23 cellular contexts compared by ENCODE assay signal in the genomic region with DNA sequence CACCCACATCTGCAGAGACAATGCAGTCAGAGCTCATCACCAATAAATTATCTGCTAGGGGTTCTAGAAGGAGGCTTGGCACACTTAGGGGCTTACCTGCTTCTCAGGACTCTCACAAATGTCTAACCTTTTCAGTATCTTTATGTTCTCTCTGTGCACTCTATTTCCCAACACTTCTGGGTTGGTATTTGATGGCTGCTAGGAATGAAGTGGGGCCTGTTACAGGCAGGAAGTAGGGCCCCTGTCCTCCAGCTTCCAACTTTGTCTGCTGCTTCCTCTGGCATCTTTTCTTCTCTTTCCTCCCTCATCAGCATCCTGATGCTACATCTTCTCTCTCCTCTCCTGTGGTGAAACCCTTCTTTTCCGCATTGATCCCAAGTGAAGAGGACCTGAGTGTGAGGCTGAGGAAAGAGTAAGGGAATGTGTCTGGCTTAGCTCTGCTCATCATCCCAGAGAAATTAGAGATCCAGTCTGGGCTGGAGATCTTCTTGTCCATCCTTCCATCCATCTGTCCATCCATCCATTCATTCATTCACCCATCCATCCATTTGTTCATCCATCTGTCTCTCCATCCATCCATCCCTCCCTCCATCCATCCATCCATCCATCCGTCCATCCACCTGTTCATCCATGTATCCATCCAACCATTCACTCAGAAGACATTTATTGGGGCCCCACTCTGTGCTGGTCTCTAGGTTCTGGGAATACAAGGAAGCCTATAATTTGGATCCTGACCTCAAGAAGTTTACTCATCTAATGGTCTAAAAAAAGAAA. TPM values are rescaled to one million over a fixed set of nuclear protein-coding genes. Genes with fewer than 3 reads are reported as not detected.
DNase-seq lines count a peak whose midpoint lies in the region; ATAC-seq, FAIRE-seq and TF ChIP-seq lines count a peak whose summit lies in the region.
"Had no signal": no experiment of that assay in that cellular context is flagged by ENCODE, and none has a peak within 500 bp of the region (broad histone marks: within the 10 kb centered on the region; RNA-seq: fewer than 3 reads in every experiment).

No MANE protein-coding gene starts in this region.

- H2AFZ ChIP-seq in astrocyte (ENCODE audit: low read depth, low read length): no peak overlapping the region
- H2AFZ ChIP-seq: GM23338 had no signal

- H3K4me3 ChIP-seq in astrocyte (ENCODE audit: insufficient read depth, low read depth, low read length) (no peak overlapping the region), vagina (no peak overlapping the region)
- H3K4me3 ChIP-seq: GM23338 had no signal

- intact Hi-C loops in natural killer cell (cut with micrococcal nuclease) (loop anchor here (5.0 kb wide), 1 partner anchor 72 kb away; no protein-coding TSS in a partner anchor), vagina (cut with DNase I) (loop anchor here (5.0 kb wide), 1 partner anchor 72 kb away; no protein-coding TSS in a partner anchor)

- TF ChIP-seq CTCF in natural killer cell (IDR thresholded peaks at IDR 0.05) (no peak), astrocyte (IDR thresholded peaks at IDR 0.05; ENCODE audit: insufficient read depth, low read depth, low read length) (no peak), vagina (IDR thresholded peaks at IDR 0.05) (no peak), omental fat pad (IDR thresholded peaks at IDR 0.05) (no peak)

- H3K27me3 Mint-ChIP-seq in natural killer cell (ENCODE audit: low read depth in 2 of 2): no peaks in the 10 kb centered on the region
- no peaks in the 10 kb centered on the region for H3K27me3 Mint-ChIP-seq in natural killer cell treated with Interleukin-12 subunit alpha and Interleukin-12 subunit beta and Interleukin-15 and Interleukin-18, amount 100 ng/mL, for 72 hours
- no peaks in the 10 kb centered on the region for H3K27me3 Mint-ChIP-seq in astrocyte (ENCODE audit: low read depth, unreplicated experiment)
- H3K27me3 Mint-ChIP-seq in naive thymus-derived CD8-positive, alpha-beta T cell: no peaks in the 10 kb centered on the region

- POLR2A ChIA-PET in naive thymus-derived CD8-positive, alpha-beta T cell (lab: Charles Lee): no interaction called here

- H3K4me3 Mint-ChIP-seq in natural killer cell (peak overlapping the region; percentile 35), astrocyte (ENCODE audit: unreplicated experiment) (no peak overlapping the region)
- H3K4me3 Mint-ChIP-seq in natural killer cell treated with Interleukin-12 subunit alpha and Interleukin-12 subunit beta and Interleukin-15 and Interleukin-18, amount 100 ng/mL, for 72 hours: no peak overlapping the region
- H3K4me3 Mint-ChIP-seq in naive thymus-derived CD8-positive, alpha-beta T cell: peak overlapping the region in 2 of 10 donors; percentile 29 to 42
- H3K4me3 Mint-ChIP-seq: CD8-positive, alpha-beta T cell; GM23338 had no signal

- H3K36me3 Mint-ChIP-seq in natural killer cell (no peaks in the 10 kb centered on the region), astrocyte (ENCODE audit: low read depth, unreplicated experiment) (no peaks in the 10 kb centered on the region)
- no peaks in the 10 kb centered on the region for H3K36me3 Mint-ChIP-seq in natural killer cell treated with Interleukin-12 subunit alpha and Interleukin-12 subunit beta and Interleukin-15 and Interleukin-18, amount 100 ng/mL, for 72 hours
- peaks cover 1 to 4% (median 3%) of the 10 kb centered on the region in 3 donors for H3K36me3 Mint-ChIP-seq in naive thymus-derived CD8-positive, alpha-beta T cell

- no peak overlapping the region for H3K4me2 ChIP-seq in astrocyte (ENCODE audit: low read length)
- H3K4me2 ChIP-seq: GM23338 had no signal

- H3K36me3 ChIP-seq in astrocyte (ENCODE audit: insufficient read depth, low read length) (no peaks in the 10 kb centered on the region), vagina (no peaks in the 10 kb centered on the region)

- H3K27me3 ChIP-seq in astrocyte (ENCODE audit: insufficient read depth, low read length): no peaks in the 10 kb centered on the region
- H3K27me3 ChIP-seq in vagina: no peaks in the 10 kb centered on the region

- no peaks in the 10 kb centered on the region for H3K9me3 ChIP-seq in astrocyte (ENCODE audit: insufficient read depth, low read depth, low read length)
- no peaks in the 10 kb centered on the region for H3K9me3 ChIP-seq in vagina

- ATAC-seq in natural killer cell (no peak), omental fat pad (ENCODE audit: low FRiP score) (no peak)
- ATAC-seq in natural killer cell treated with Interleukin-12 subunit alpha and Interleukin-12 subunit beta and Interleukin-15 and Interleukin-18, amount 100 ng/mL, for 72 hours: no peak
- ATAC-seq in naive thymus-derived CD8-positive, alpha-beta T cell: no peak
- ATAC-seq: CD8-positive, alpha-beta T cell; GM23338; left colon; right cardiac atrium had no signal

- H3K4me1 ChIP-seq in astrocyte (ENCODE audit: insufficient read depth, low read length): peaks cover 49% of the 10 kb centered on the region
- H3K4me1 ChIP-seq in vagina: peaks cover 58% of the 10 kb centered on the region

- FAIRE-seq in astrocyte (lab: Jason Lieb, UNC) (no peak), HTR-8/SVneo (lab: Jason Lieb, UNC) (no peak)

- peaks cover 17 to 26% of the 10 kb centered on the region in 2 donors for H3K4me1 Mint-ChIP-seq in natural killer cell
- H3K4me1 Mint-ChIP-seq in natural killer cell treated with Interleukin-12 subunit alpha and Interleukin-12 subunit beta and Interleukin-15 and Interleukin-18, amount 100 ng/mL, for 72 hours (ENCODE audit: low read depth in 2 of 2): peaks cover 17 to 21% of the 10 kb centered on the region in 2 donors
- H3K4me1 Mint-ChIP-seq in astrocyte (ENCODE audit: low read depth, unreplicated experiment): peaks cover 40% of the 10 kb centered on the region
- peaks cover 14 to 43% (median 39%) of the 10 kb centered on the region in 4 donors for H3K4me1 Mint-ChIP-seq in naive thymus-derived CD8-positive, alpha-beta T cell

- H3K27ac Mint-ChIP-seq in natural killer cell: no peak overlapping the region
- H3K27ac Mint-ChIP-seq in natural killer cell treated with Interleukin-12 subunit alpha and Interleukin-12 subunit beta and Interleukin-15 and Interleukin-18, amount 100 ng/mL, for 72 hours: no peak overlapping the region
- H3K27ac Mint-ChIP-seq in astrocyte (ENCODE audit: unreplicated experiment): peak overlapping the region; percentile 0
- peak overlapping the region in 6 of 10 donors; percentile 19 to 86 (median 40) for H3K27ac Mint-ChIP-seq in naive thymus-derived CD8-positive, alpha-beta T cell
- H3K27ac Mint-ChIP-seq: GM23338 had no signal

- no peak for TF ChIP-seq POLR2A in vagina (IDR thresholded peaks at IDR 0.05)

- H3K27ac ChIP-seq in astrocyte (ENCODE audit: low read depth, low read length) (no peak overlapping the region), vagina (peak overlapping the region; percentile 93)
- H3K27ac ChIP-seq: HL-60 had no signal

- DNase-seq in natural killer cell (no peak), astrocyte (ENCODE audit: low read depth) (no peak), vagina (ENCODE audit: extremely low spot score in 2 of 2) (no peak), CD1c-positive myeloid dendritic cell (ENCODE audit: extremely low spot score) (no peak), omental fat pad (ENCODE audit: low spot score) (no peak), HTR-8/SVneo (ENCODE audit: insufficient read length, low spot score) (no peak)
- no peak for DNase-seq in natural killer cell treated with Interleukin-12 subunit alpha and Interleukin-12 subunit beta and Interleukin-15 and Interleukin-18, amount 100 ng/mL, for 72 hours (ENCODE audit: low spot score)
- DNase-seq in naive thymus-derived CD8-positive, alpha-beta T cell: no peak
- DNase-seq: activated CD4-positive, alpha-beta T cell treated with anti-CD3 and anti-CD28 coated beads, Interleukin-2, amount 50 U/mL, for 4 hours; activated naive CD4-positive, alpha-beta T cell; activated T-cell treated with anti-CD3 and anti-CD28 coated beads for 4 hours; aorta; CD8-positive, alpha-beta T cell; DMS53; left colon; midbrain; NCI-H2227 treated with DMSO at 0.1 percent for 48 hours; NCI-H82; nucleus accumbens; right cardiac atrium; T-helper 1 cell had no signal

- H3K9me3 Mint-ChIP-seq in natural killer cell (no peaks in the 10 kb centered on the region), astrocyte (ENCODE audit: unreplicated experiment) (no peaks in the 10 kb centered on the region)
- no peaks in the 10 kb centered on the region for H3K9me3 Mint-ChIP-seq in natural killer cell treated with Interleukin-12 subunit alpha and Interleukin-12 subunit beta and Interleukin-15 and Interleukin-18, amount 100 ng/mL, for 72 hours
- H3K9me3 Mint-ChIP-seq in naive thymus-derived CD8-positive, alpha-beta T cell: no peaks in the 10 kb centered on the region
- H3K9me3 Mint-ChIP-seq: CD8-positive, alpha-beta T cell; GM23338 had no signal

- peaks cover 17% of the 10 kb centered on the region for H4K20me1 ChIP-seq in astrocyte (ENCODE audit: insufficient read depth, low read length)

- H3K79me2 ChIP-seq in astrocyte (ENCODE audit: insufficient read depth, low read length): peaks cover 28% of the 10 kb centered on the region

- no peak overlapping the region for H3K9ac ChIP-seq in astrocyte (ENCODE audit: low read length)

RNA-seq across cellular contexts. Expression of a gene that starts 2.9 kb away (rescaled TPM):
- total RNA-seq in natural killer cell (10 to 100 TPM; 36.9 to 48.4 (median 44.1) TPM), astrocyte (289 and 317 TPM in 2 replicates), vagina (729 TPM), omental fat pad (100 to 1,000 TPM; 258 to 670 (median 416) TPM)
- 10 to 100 TPM; 41.6 to 57.8 TPM for total RNA-seq in natural killer cell treated with Interleukin-12 subunit alpha and Interleukin-12 subunit beta and Interleukin-15 and Interleukin-18, amount 100 ng/mL, for 72 hours
- total RNA-seq in naive thymus-derived CD8-positive, alpha-beta T cell: 10 to 100 TPM; 21.8 to 22.4 TPM
- 10 to 100 TPM; 43.3 to 48.2 (median 46.1) TPM for polyA plus RNA-seq in naive thymus-derived CD8-positive, alpha-beta T cell

RNA-seq across cellular contexts. Expression of a gene that starts 29.1 kb away (rescaled TPM):
- 1 to 10 TPM; 2.5 to 3.9 (median 2.8) TPM for total RNA-seq in natural killer cell
- 1 to 10 TPM in 1 of 2 donors, under 1 TPM in 1; 0.21 to 1.2 TPM for total RNA-seq in natural killer cell treated with Interleukin-12 subunit alpha and Interleukin-12 subunit beta and Interleukin-15 and Interleukin-18, amount 100 ng/mL, for 72 hours
- total RNA-seq in astrocyte: 79.7 and 85.2 TPM in 2 replicates
- total RNA-seq in naive thymus-derived CD8-positive, alpha-beta T cell: 1 to 10 TPM; 2.1 to 3.0 TPM
- polyA plus RNA-seq in naive thymus-derived CD8-positive, alpha-beta T cell: 1 to 10 TPM in 1 of 3 donors, under 1 TPM in 2; 0.10 to 1.9 (median 0.41) TPM
- 45.9 TPM for total RNA-seq in vagina
- total RNA-seq in omental fat pad: 10 to 100 TPM; 26.0 to 84.1 (median 67.6) TPM

RNA-seq across cellular contexts. Expression of a gene that starts 40.8 kb away (rescaled TPM):
- total RNA-seq in natural killer cell: 1 to 10 TPM in 2 of 3 donors, under 1 TPM in 1; 0.63 to 1.7 (median 1.1) TPM
- total RNA-seq in natural killer cell treated with Interleukin-12 subunit alpha and Interleukin-12 subunit beta and Interleukin-15 and Interleukin-18, amount 100 ng/mL, for 72 hours: 1 to 10 TPM; 2.7 to 3.3 TPM
- total RNA-seq in astrocyte: 150 and 152 TPM in 2 replicates
- under 1 TPM; 0.55 to 0.60 TPM for total RNA-seq in naive thymus-derived CD8-positive, alpha-beta T cell
- not detected for polyA plus RNA-seq in naive thymus-derived CD8-positive, alpha-beta T cell
- 80.5 TPM for total RNA-seq in vagina
- 100 to 1,000 TPM in 3 of 4 donors, 10 to 100 TPM in 1; 95.2 to 392 (median 148) TPM for total RNA-seq in omental fat pad

Comparison
In these comparisons a context has a peak if more than half of its experiments do, and no peak if none do; other contexts are left out.
1. H3K27ac Mint-ChIP-seq: peak in astrocyte (single experiment) and naive thymus-derived CD8-positive, alpha-beta T cell (6 of 10); none in natural killer cell (0 of 2) and natural killer cell treated with Interleukin-12 subunit alpha and Interleukin-12 subunit beta and Interleukin-15 and Interleukin-18, amount 100 ng/mL, for 72 hours (0 of 2).
2. RNA of a gene that starts 40.8 kb away (total RNA-seq): 95.2 to 392 TPM in omental fat pad, 150 to 152 TPM in astrocyte and 80.5 TPM in vagina (single experiment); 2.7 to 3.3 TPM in natural killer cell treated with Interleukin-12 subunit alpha and Interleukin-12 subunit beta and Interleukin-15 and Interleukin-18, amount 100 ng/mL, for 72 hours, 0.63 to 1.7 TPM in natural killer cell and 0.55 to 0.60 TPM in naive thymus-derived CD8-positive, alpha-beta T cell; every median in the first group is over 10 times any median in the second.